In the genomic region with DNA sequence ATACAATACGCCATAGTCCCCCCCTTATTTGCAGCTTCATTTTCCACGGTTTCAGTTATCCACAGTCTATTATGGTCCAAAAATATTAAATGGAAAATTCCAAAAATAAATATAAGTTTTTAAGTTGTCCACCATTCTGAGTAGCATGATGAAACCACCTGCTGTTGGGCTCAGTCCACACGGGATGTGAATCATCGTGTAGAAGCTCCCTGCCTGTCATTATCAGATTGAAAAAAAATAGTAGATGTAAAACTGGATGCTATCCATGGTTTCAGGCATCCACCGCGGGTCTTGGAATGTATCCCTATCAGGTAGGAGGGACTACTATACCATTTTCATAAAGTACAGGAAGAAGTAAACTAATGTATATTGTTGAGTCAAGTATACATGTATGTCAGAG, we compare ENCODE assay signal across 2 cellular contexts.
TF ChIP-seq lines count a peak whose summit lies in the region.

No MANE protein-coding gene starts in this region.

TF ChIP-seq in HepG2, 621 proteins besides CTCF, POLR2A, EP300 and RAD21 (continued from another document and continues in another):
- TF ChIP-seq, protein P1, sequence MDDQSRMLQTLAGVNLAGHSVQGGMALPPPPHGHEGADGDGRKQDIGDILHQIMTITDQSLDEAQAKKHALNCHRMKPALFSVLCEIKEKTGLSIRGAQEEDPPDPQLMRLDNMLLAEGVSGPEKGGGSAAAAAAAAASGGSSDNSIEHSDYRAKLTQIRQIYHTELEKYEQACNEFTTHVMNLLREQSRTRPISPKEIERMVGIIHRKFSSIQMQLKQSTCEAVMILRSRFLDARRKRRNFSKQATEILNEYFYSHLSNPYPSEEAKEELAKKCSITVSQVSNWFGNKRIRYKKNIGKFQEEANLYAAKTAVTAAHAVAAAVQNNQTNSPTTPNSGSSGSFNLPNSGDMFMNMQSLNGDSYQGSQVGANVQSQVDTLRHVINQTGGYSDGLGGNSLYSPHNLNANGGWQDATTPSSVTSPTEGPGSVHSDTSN (CRISPR knock-in tag; IDR thresholded peaks at IDR 0.05; ENCODE audit: borderline replicate concordance), result no peak
- TF ChIP-seq, protein P2, sequence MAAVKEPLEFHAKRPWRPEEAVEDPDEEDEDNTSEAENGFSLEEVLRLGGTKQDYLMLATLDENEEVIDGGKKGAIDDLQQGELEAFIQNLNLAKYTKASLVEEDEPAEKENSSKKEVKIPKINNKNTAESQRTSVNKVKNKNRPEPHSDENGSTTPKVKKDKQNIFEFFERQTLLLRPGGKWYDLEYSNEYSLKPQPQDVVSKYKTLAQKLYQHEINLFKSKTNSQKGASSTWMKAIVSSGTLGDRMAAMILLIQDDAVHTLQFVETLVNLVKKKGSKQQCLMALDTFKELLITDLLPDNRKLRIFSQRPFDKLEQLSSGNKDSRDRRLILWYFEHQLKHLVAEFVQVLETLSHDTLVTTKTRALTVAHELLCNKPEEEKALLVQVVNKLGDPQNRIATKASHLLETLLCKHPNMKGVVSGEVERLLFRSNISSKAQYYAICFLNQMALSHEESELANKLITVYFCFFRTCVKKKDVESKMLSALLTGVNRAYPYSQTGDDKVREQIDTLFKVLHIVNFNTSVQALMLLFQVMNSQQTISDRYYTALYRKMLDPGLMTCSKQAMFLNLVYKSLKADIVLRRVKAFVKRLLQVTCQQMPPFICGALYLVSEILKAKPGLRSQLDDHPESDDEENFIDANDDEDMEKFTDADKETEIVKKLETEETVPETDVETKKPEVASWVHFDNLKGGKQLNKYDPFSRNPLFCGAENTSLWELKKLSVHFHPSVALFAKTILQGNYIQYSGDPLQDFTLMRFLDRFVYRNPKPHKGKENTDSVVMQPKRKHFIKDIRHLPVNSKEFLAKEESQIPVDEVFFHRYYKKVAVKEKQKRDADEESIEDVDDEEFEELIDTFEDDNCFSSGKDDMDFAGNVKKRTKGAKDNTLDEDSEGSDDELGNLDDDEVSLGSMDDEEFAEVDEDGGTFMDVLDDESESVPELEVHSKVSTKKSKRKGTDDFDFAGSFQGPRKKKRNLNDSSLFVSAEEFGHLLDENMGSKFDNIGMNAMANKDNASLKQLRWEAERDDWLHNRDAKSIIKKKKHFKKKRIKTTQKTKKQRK (IDR thresholded peaks at IDR 0.05; ENCODE audit: low read length), result no peak
- TF ChIP-seq PHF8 (CRISPR knock-in tag; IDR thresholded peaks at IDR 0.05), result no peak
- TF ChIP-seq SPEN (CRISPR knock-in tag; IDR thresholded peaks at IDR 0.05; ENCODE audit: low read depth), result no peak
- TF ChIP-seq, protein P3, sequence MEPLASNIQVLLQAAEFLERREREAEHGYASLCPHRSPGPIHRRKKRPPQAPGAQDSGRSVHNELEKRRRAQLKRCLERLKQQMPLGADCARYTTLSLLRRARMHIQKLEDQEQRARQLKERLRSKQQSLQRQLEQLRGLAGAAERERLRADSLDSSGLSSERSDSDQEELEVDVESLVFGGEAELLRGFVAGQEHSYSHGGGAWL (CRISPR knock-in tag; IDR thresholded peaks at IDR 0.05), result no peak
- no peak for TF ChIP-seq TGIF2 (CRISPR knock-in tag; IDR thresholded peaks at IDR 0.05)
- TF ChIP-seq, protein P4, sequence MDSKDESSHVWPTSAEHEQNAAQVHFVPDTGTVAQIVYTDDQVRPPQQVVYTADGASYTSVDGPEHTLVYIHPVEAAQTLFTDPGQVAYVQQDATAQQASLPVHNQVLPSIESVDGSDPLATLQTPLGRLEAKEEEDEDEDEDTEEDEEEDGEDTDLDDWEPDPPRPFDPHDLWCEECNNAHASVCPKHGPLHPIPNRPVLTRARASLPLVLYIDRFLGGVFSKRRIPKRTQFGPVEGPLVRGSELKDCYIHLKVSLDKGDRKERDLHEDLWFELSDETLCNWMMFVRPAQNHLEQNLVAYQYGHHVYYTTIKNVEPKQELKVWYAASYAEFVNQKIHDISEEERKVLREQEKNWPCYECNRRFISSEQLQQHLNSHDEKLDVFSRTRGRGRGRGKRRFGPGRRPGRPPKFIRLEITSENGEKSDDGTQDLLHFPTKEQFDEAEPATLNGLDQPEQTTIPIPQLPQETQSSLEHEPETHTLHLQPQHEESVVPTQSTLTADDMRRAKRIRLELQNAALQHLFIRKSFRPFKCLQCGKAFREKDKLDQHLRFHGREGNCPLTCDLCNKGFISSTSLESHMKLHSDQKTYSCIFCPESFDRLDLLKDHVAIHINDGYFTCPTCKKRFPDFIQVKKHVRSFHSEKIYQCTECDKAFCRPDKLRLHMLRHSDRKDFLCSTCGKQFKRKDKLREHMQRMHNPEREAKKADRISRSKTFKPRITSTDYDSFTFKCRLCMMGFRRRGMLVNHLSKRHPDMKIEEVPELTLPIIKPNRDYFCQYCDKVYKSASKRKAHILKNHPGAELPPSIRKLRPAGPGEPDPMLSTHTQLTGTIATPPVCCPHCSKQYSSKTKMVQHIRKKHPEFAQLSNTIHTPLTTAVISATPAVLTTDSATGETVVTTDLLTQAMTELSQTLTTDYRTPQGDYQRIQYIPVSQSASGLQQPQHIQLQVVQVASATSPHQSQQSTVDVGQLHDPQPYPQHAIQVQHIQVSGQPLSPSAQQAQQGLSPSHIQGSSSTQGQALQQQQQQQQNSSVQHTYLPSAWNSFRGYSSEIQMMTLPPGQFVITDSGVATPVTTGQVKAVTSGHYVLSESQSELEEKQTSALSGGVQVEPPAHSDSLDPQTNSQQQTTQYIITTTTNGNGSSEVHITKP (CRISPR knock-in tag; IDR thresholded peaks at IDR 0.05; ENCODE audit: low read depth), result no peak
- TF ChIP-seq, protein P5, sequence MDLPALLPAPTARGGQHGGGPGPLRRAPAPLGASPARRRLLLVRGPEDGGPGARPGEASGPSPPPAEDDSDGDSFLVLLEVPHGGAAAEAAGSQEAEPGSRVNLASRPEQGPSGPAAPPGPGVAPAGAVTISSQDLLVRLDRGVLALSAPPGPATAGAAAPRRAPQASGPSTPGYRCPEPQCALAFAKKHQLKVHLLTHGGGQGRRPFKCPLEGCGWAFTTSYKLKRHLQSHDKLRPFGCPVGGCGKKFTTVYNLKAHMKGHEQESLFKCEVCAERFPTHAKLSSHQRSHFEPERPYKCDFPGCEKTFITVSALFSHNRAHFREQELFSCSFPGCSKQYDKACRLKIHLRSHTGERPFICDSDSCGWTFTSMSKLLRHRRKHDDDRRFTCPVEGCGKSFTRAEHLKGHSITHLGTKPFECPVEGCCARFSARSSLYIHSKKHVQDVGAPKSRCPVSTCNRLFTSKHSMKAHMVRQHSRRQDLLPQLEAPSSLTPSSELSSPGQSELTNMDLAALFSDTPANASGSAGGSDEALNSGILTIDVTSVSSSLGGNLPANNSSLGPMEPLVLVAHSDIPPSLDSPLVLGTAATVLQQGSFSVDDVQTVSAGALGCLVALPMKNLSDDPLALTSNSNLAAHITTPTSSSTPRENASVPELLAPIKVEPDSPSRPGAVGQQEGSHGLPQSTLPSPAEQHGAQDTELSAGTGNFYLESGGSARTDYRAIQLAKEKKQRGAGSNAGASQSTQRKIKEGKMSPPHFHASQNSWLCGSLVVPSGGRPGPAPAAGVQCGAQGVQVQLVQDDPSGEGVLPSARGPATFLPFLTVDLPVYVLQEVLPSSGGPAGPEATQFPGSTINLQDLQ (CRISPR knock-in tag; IDR thresholded peaks at IDR 0.05), result no peak
- TF ChIP-seq ZNF773 (CRISPR knock-in tag; IDR thresholded peaks at IDR 0.05; ENCODE audit: borderline replicate concordance), result no peak
- no peak for TF ChIP-seq KLF12 (CRISPR knock-in tag; IDR thresholded peaks at IDR 0.05; ENCODE audit: borderline replicate concordance)

TF ChIP-seq in GM23338, 12 proteins besides CTCF, POLR2A, EP300 and RAD21 (continued from another document):
- TF ChIP-seq ZNF114 (CRISPR knock-in tag; IDR thresholded peaks at IDR 0.05) (no peak), JUNB (IDR thresholded peaks at IDR 0.05; ENCODE audit: unreplicated experiment) (no peak)
